Comparison of ENCODE assay signal across 8 cellular contexts in genomic region chr16:667113-667779, GRCh38. TPM values are rescaled to one million over a fixed set of nuclear protein-coding genes. Genes with fewer than 3 reads are reported as not detected.
DNase-seq lines count a peak whose midpoint lies in the region; ATAC-seq and TF ChIP-seq lines count a peak whose summit lies in the region.

No MANE protein-coding gene starts in this region.

- H3K9me3 Mint-ChIP-seq in CD4-positive, alpha-beta T cell: no peaks in the 10 kb centered on the region

- no peaks in the 10 kb centered on the region for H3K27me3 ChIP-seq in CD4-positive, alpha-beta T cell (ENCODE audit: control insufficient read depth, insufficient read depth, low read length)
- H3K27me3 ChIP-seq in Karpas-422 (ENCODE audit: low read length): no peaks in the 10 kb centered on the region
- no peaks in the 10 kb centered on the region for H3K27me3 ChIP-seq in neuron (ENCODE audit: insufficient read depth, low read length)

- peak overlapping the region; percentile 56 for H3K27ac ChIP-seq in CD4-positive, alpha-beta T cell (ENCODE audit: low read depth, low read length)
- no peak overlapping the region for H3K27ac ChIP-seq in Karpas-422 (ENCODE audit: low read length)
- peak overlapping the region; percentile 91 for H3K27ac ChIP-seq in caudate nucleus (ENCODE audit: low read depth, low read length)

- DNase-seq in CD4-positive, alpha-beta T cell: no peak
- DNase-seq in Karpas-422: no peak
- peak in 2 of 61 donors; percentile 28 to 55 for DNase-seq in caudate nucleus (lab: John Stamatoyannopoulos, UW)
- DNase-seq in NCI-H748 (lab: John Stamatoyannopoulos, UW; ENCODE audit: unreplicated experiment): no peak
- no peak for DNase-seq in activated CD8-positive, alpha-beta memory T cell treated with anti-CD3 and anti-CD28 coated beads, Interleukin-2, amount 50 U/mL, for 48 hours

- POLR2A ChIA-PET in CD4-positive, alpha-beta T cell (lab: Charles Lee): interaction anchor here (0.7 to 2.0 kb wide), 12 partner anchors 9 to 315 kb away, joined by 3 to 17 read pairs (median 6); partner anchors contain the start of genes AXIN1, JMJD8, METTL26 and PIGQ

- ATAC-seq in CD4-positive, alpha-beta T cell (ENCODE audit: poor library complexity): no peak
- no peak for ATAC-seq in HG02588 (IDR thresholded peaks at IDR 0.05; ENCODE audit: unreplicated experiment)
- ATAC-seq in HG03565 (IDR thresholded peaks at IDR 0.05; ENCODE audit: unreplicated experiment): no peak

- H3K36me3 Mint-ChIP-seq in CD4-positive, alpha-beta T cell (ENCODE audit: low read depth): peaks cover 6% of the 10 kb centered on the region

- H4K20me1 ChIP-seq in Karpas-422 (ENCODE audit: insufficient read depth, low read depth, low read length): peaks cover 15% of the 10 kb centered on the region

- intact Hi-C loops in CD4-positive, alpha-beta T cell (cut with DNase I, micrococcal nuclease): no loop called here

- H3K27ac Mint-ChIP-seq in CD4-positive, alpha-beta T cell: peak overlapping the region; percentile 75

- H3K4me3 ChIP-seq in Karpas-422 (ENCODE audit: low read length) (peak overlapping the region; percentile 97), neuron (ENCODE audit: low read length) (no peak overlapping the region)

- CTCF ChIA-PET in CD4-positive, alpha-beta T cell (lab: Charles Lee): interaction anchor here (0.6 to 1.3 kb wide), 4 partner anchors 19 to 1800 kb away, joined by 3 to 6 read pairs (median 4); no protein-coding TSS in a partner anchor

- peaks cover 24% of the 10 kb centered on the region for H3K79me2 ChIP-seq in Karpas-422 (ENCODE audit: low read length)

- peak overlapping the region; percentile 100 for H3K9ac ChIP-seq in Karpas-422 (ENCODE audit: low read length)

- TF ChIP-seq CTCF in CD4-positive, alpha-beta T cell (IDR thresholded peaks at IDR 0.05): no peak

- no peaks in the 10 kb centered on the region for H3K27me3 Mint-ChIP-seq in CD4-positive, alpha-beta T cell

- H3K9me2 ChIP-seq in Karpas-422 (replicated peaks; ENCODE audit: insufficient read depth, low read length): no peaks in the 10 kb centered on the region

- H3K4me1 ChIP-seq in Karpas-422 (ENCODE audit: low read length) (peaks cover 8% of the 10 kb centered on the region), neuron (ENCODE audit: insufficient read depth, low read length) (peaks cover 11% of the 10 kb centered on the region)

- H3K36me3 ChIP-seq in Karpas-422 (ENCODE audit: insufficient read depth, low read length) (peaks cover 10% of the 10 kb centered on the region), neuron (ENCODE audit: insufficient read depth, low read length) (peaks cover 31% of the 10 kb centered on the region)

- peaks cover 6% of the 10 kb centered on the region for H3K4me1 Mint-ChIP-seq in CD4-positive, alpha-beta T cell (ENCODE audit: low read depth)

- no peaks in the 10 kb centered on the region for H3K9me3 ChIP-seq in CD4-positive, alpha-beta T cell (ENCODE audit: control insufficient read depth, low read length)
- no peaks in the 10 kb centered on the region for H3K9me3 ChIP-seq in Karpas-422 (ENCODE audit: low read length)
- no peaks in the 10 kb centered on the region for H3K9me3 ChIP-seq in neuron (ENCODE audit: low read length)

- no peak overlapping the region for H2AFZ ChIP-seq in Karpas-422 (ENCODE audit: low read length)
- peak overlapping the region; percentile 31 for H2AFZ ChIP-seq in neuron (ENCODE audit: low read depth, low read length)

- H3K4me2 ChIP-seq in Karpas-422 (ENCODE audit: low read depth, low read length, poor library complexity, severe bottlenecking): peak overlapping the region; percentile 87

- H3K4me3 Mint-ChIP-seq in CD4-positive, alpha-beta T cell: peak overlapping the region; percentile 83

RNA-seq across cellular contexts. Expression of gene RHOT2, which starts 0.7 kb away (rescaled TPM):
- 100 to 1,000 TPM; 202 to 209 TPM for total RNA-seq in CD4-positive, alpha-beta T cell
- total RNA-seq in Karpas-422 (2014; rRNA removed; shearing (Covaris generic); ENCODE audit: low replicate concordance): 73.8 and 114 TPM in 2 replicates

RNA-seq across cellular contexts. Expression of gene RHBDL1, which starts 8.2 kb away (rescaled TPM):
- total RNA-seq in CD4-positive, alpha-beta T cell: 1 to 10 TPM; 6.6 to 6.9 TPM
- 3.6 and 15.2 TPM in 2 replicates for total RNA-seq in Karpas-422 (2014; rRNA removed; shearing (Covaris generic); ENCODE audit: low replicate concordance)

RNA-seq across cellular contexts. Expression of gene STUB1, which starts 13.0 kb away (rescaled TPM):
- 10 to 100 TPM; 46.9 to 53.9 TPM for total RNA-seq in CD4-positive, alpha-beta T cell
- 142 and 145 TPM in 2 replicates for total RNA-seq in Karpas-422 (2014; rRNA removed; shearing (Covaris generic); ENCODE audit: low replicate concordance)

RNA-seq across cellular contexts. Expression of gene JMJD8, which starts 16.9 kb away (rescaled TPM):
- 10 to 100 TPM; 22.0 to 23.6 TPM for total RNA-seq in CD4-positive, alpha-beta T cell
- 27.6 and 28.1 TPM in 2 replicates for total RNA-seq in Karpas-422 (2014; rRNA removed; shearing (Covaris generic); ENCODE audit: low replicate concordance)

RNA-seq across cellular contexts. Expression of gene WDR90, which starts 18.1 kb away (rescaled TPM):
- 10 to 100 TPM in 1 of 2 experiments, 1 to 10 TPM in 1; 8.1 to 10.3 TPM for total RNA-seq in CD4-positive, alpha-beta T cell
- total RNA-seq in Karpas-422 (2014; rRNA removed; shearing (Covaris generic); ENCODE audit: low replicate concordance): 37.2 and 55.2 TPM in 2 replicates
